Comparison of ENCODE assay signal across 23 cellular contexts in genomic region chr1:164781980-164782379, GRCh38.
DNase-seq lines count a peak whose midpoint lies in the region; ATAC-seq and TF ChIP-seq lines count a peak whose summit lies in the region.
"Had no signal": no experiment of that assay in that cellular context is flagged by ENCODE, and none has a peak within 500 bp of the region (broad histone marks: within the 10 kb centered on the region; RNA-seq: fewer than 3 reads in every experiment).

No MANE protein-coding gene starts in this region.

- CTCF ChIA-PET in SK-N-SH (lab: Yijun Ruan, JAX): no interaction called here

- 59 to 86% (median 75%) methylated on average over 1 of the region's 1 CpG for WGBS in heart left ventricle, 4 donors
- WGBS in adrenal gland, 4 donors: 67 to 97% (median 82%) methylated on average over 1 of the region's 1 CpG
- 75% methylated on average over 1 of the region's 1 CpG; no CpG with 5 or more reads in 1 of the 2 donors for WGBS in transverse colon (ENCODE audit: low coverage in 1 of 2), 2 donors
- WGBS in SK-N-SH (ENCODE audit: low lambda C conversion rate): 100% methylated on average over 1 of the region's 1 CpG

- peaks cover 76% of the 10 kb centered on the region for H3K4me1 Mint-ChIP-seq in nephron progenitor cell
- H3K4me1 Mint-ChIP-seq: activated naive CD8-positive, alpha-beta T cell treated with anti-CD3 and anti-CD28 coated beads, Interleukin-2, amount 50 U/mL, for 24 hours had no signal

- no peaks in the 10 kb centered on the region for H3K79me2 ChIP-seq in SK-N-SH (ENCODE audit: insufficient read depth)

- TF ChIP-seq EP300 in transverse colon (IDR thresholded peaks at IDR 0.05; ENCODE audit: low read depth): no peak
- no peak for TF ChIP-seq EP300 in SK-N-SH (IDR thresholded peaks at IDR 0.05; ENCODE audit: borderline replicate concordance in 1 of 2, low read depth in 1 of 2, low read length in 1 of 2)

- H3K9me2 ChIP-seq in SK-N-SH: no peaks in the 10 kb centered on the region

- no peak for DNase-seq in heart left ventricle
- DNase-seq in cardiac septum (ENCODE audit: low spot score): no peak
- peak in 1 of 7 donors; percentile 48 for DNase-seq in adrenal gland
- DNase-seq in nephron progenitor cell: no peak
- no peak for DNase-seq in transverse colon
- no peak for DNase-seq in stimulated activated CD4-positive, alpha-beta T cell treated with anti-CD3 and anti-CD28 coated beads, Interleukin-15, amount 100 ng/mL, for 24 hours
- DNase-seq in SK-N-SH: no peak
- no peak for DNase-seq in middle frontal gyrus (ENCODE audit: extremely low spot score, low spot score)
- DNase-seq: ACHN; activated CD4-positive, alpha-beta T cell treated with anti-CD3 and anti-CD28 coated beads, Interleukin-2, amount 50 U/mL, for 48 hours; activated CD4-positive, CD25-positive, alpha-beta regulatory T cell; activated gamma-delta T cell; activated naive CD8-positive, alpha-beta T cell treated with anti-CD3 and anti-CD28 coated beads, Interleukin-2, amount 50 U/mL, for 24 hours; immature natural killer cell; NCI-H1417; NCI-H510A treated with DMSO at 0.1 percent for 48 hours; spleen; stimulated activated CD4-positive, alpha-beta T cell treated with anti-CD3 and anti-CD28 coated beads, Interleukin-4, amount 100 ng/mL, for 24 hours had no signal

- H3K27me3 Mint-ChIP-seq in nephron progenitor cell (ENCODE audit: low read depth, poor library complexity): no peaks in the 10 kb centered on the region

- no peak overlapping the region for H3K9ac ChIP-seq in SK-N-SH
- H3K9ac ChIP-seq: BLaER1 had no signal

- H3F3A ChIP-seq in SK-N-SH (replicated peaks; ENCODE audit: insufficient read depth): no peaks in the 10 kb centered on the region

- H3K4me3 ChIP-seq in heart left ventricle (no peak overlapping the region), adrenal gland (no peak overlapping the region), transverse colon (no peak overlapping the region), SK-N-SH (ENCODE audit: low read depth in 2 of 2, low read length in 1 of 2) (no peak overlapping the region)
- H3K4me3 ChIP-seq: BLaER1, hepatocyte, spleen had no signal

- TF ChIP-seq CTCF in heart left ventricle (IDR thresholded peaks at IDR 0.05) (no peak), adrenal gland (IDR thresholded peaks at IDR 0.05) (no peak), nephron progenitor cell (IDR thresholded peaks at IDR 0.05) (no peak), transverse colon (IDR thresholded peaks at IDR 0.05) (no peak), SK-N-SH (IDR thresholded peaks at IDR 0.05) (no peak)

- in situ Hi-C loops in transverse colon (cut with MboI; ENCODE audit: low pct_ligation_motif_present in 1 of 4, low pct_unique_long_range_greater_than_20kb in 1 of 4, low sequenced_read_pairs in 3 of 4): loop anchor here in 3 of 4 donors (10.0 to 25.0 kb wide), 6 partner anchors 145 to 1245 kb away; partner anchors contain the start of gene PBX1 (in 1 of the 3)

- H3K4me2 ChIP-seq in SK-N-SH: no peak overlapping the region
- H3K4me2 ChIP-seq: BLaER1 had no signal

- no peak for ATAC-seq in heart left ventricle
- ATAC-seq: activated naive CD8-positive, alpha-beta T cell treated with anti-CD3 and anti-CD28 coated beads, Interleukin-2, amount 50 U/mL, for 24 hours; left lobe of liver had no signal

- H3K27me3 ChIP-seq in heart left ventricle (no peaks in the 10 kb centered on the region), adrenal gland (no peaks in the 10 kb centered on the region), transverse colon (no peaks in the 10 kb centered on the region), SK-N-SH (ENCODE audit: insufficient read depth) (no peaks in the 10 kb centered on the region)
- H3K27me3 ChIP-seq: BLaER1, hepatocyte, spleen had no signal

- peaks cover 25% of the 10 kb centered on the region for H3K36me3 Mint-ChIP-seq in nephron progenitor cell (ENCODE audit: low read depth)
- H3K36me3 Mint-ChIP-seq: immature natural killer cell had no signal

- H3K4me3 Mint-ChIP-seq in nephron progenitor cell: no peak overlapping the region
- H3K4me3 Mint-ChIP-seq: activated naive CD8-positive, alpha-beta T cell treated with anti-CD3 and anti-CD28 coated beads, Interleukin-2, amount 50 U/mL, for 24 hours; dendritic cell treated with granulocyte-macrophage colony-stimulating factor and Interleukin-4, amounts not matched to agents 40 ng/mL and 50 ng/mL, for 4 days; immature natural killer cell; stimulated activated naive CD8-positive, alpha-beta T cell treated with anti-CD3 and anti-CD28 coated beads, Interleukin-15, Interleukin-2, amounts not matched to agents 100 ng/mL and 50 ng/mL, for 24 hours had no signal

- H3K27ac Mint-ChIP-seq in nephron progenitor cell: peak overlapping the region; percentile 68
- H3K27ac Mint-ChIP-seq: activated naive CD8-positive, alpha-beta T cell treated with anti-CD3 and anti-CD28 coated beads, Interleukin-2, amount 50 U/mL, for 24 hours; dendritic cell treated with granulocyte-macrophage colony-stimulating factor and Interleukin-4, amounts not matched to agents 40 ng/mL and 50 ng/mL, for 4 days; immature natural killer cell; stimulated activated naive CD8-positive, alpha-beta T cell treated with anti-CD3 and anti-CD28 coated beads, Interleukin-15, Interleukin-2, amounts not matched to agents 100 ng/mL and 50 ng/mL, for 24 hours had no signal

- H3K9me3 ChIP-seq in heart left ventricle: no peaks in the 10 kb centered on the region
- H3K9me3 ChIP-seq in adrenal gland (replicated peaks in 1 of 3): no peaks in the 10 kb centered on the region
- no peaks in the 10 kb centered on the region for H3K9me3 ChIP-seq in transverse colon
- no peaks in the 10 kb centered on the region for H3K9me3 ChIP-seq in SK-N-SH
- H3K9me3 ChIP-seq: BLaER1, spleen had no signal

- POLR2A ChIA-PET in SK-N-SH (lab: Yijun Ruan, JAX): no interaction called here

- no peak overlapping the region for H2AFZ ChIP-seq in SK-N-SH (ENCODE audit: low read depth)
- H2AFZ ChIP-seq: hepatocyte had no signal

- H4K20me1 ChIP-seq in SK-N-SH (ENCODE audit: insufficient read depth): no peaks in the 10 kb centered on the region

- peak overlapping the region in 9 of 12 donors; percentile 5 to 80 (median 71) for H3K27ac ChIP-seq in heart left ventricle
- peak overlapping the region in 3 of 5 donors; percentile 30 to 84 (median 48) for H3K27ac ChIP-seq in adrenal gland
- peak overlapping the region; percentile 48 to 61 (median 57) for H3K27ac ChIP-seq in transverse colon
- H3K27ac ChIP-seq in SK-N-SH (ENCODE audit: low read depth in 2 of 2, low read length in 1 of 2): no peak overlapping the region
- H3K27ac ChIP-seq: BLaER1, spleen had no signal

- H3K36me3 ChIP-seq in heart left ventricle (no peaks in the 10 kb centered on the region), adrenal gland (replicated peaks in 1 of 2) (no peaks in the 10 kb centered on the region), transverse colon (no peaks in the 10 kb centered on the region), SK-N-SH (replicated peaks in 1 of 2; ENCODE audit: control insufficient read depth in 1 of 2, insufficient read depth in 2 of 2, low read length in 1 of 2) (no peaks in the 10 kb centered on the region)
- H3K36me3 ChIP-seq: spleen had no signal

- TF ChIP-seq RAD21 in SK-N-SH (IDR thresholded peaks at IDR 0.05; ENCODE audit: low read length): no peak

- TF ChIP-seq POLR2A in heart left ventricle (IDR thresholded peaks at IDR 0.05) (no peak), adrenal gland (IDR thresholded peaks at IDR 0.05) (no peak), transverse colon (IDR thresholded peaks at IDR 0.05) (no peak)

- no peaks in the 10 kb centered on the region for H3K9me3 Mint-ChIP-seq in nephron progenitor cell
- H3K9me3 Mint-ChIP-seq: activated naive CD8-positive, alpha-beta T cell treated with anti-CD3 and anti-CD28 coated beads, Interleukin-2, amount 50 U/mL, for 24 hours; dendritic cell treated with granulocyte-macrophage colony-stimulating factor and Interleukin-4, amounts not matched to agents 40 ng/mL and 50 ng/mL, for 4 days; immature natural killer cell; stimulated activated naive CD8-positive, alpha-beta T cell treated with anti-CD3 and anti-CD28 coated beads, Interleukin-15, Interleukin-2, amounts not matched to agents 100 ng/mL and 50 ng/mL, for 24 hours had no signal

- intact Hi-C loops in heart left ventricle (cut with DNase I) (loop anchor here (5.0 to 10.0 kb wide), 17 partner anchors 65 to 1247 kb away; no protein-coding TSS in a partner anchor), cardiac septum (cut with DNase I) (loop anchor here (5.0 to 10.0 kb wide), 2 partner anchors 145 to 957 kb away; no protein-coding TSS in a partner anchor), adrenal gland (cut with DNase I) (no loop called here), transverse colon (cut with DNase I; ENCODE audit: low total_unique reads) (loop anchor here (5.0 to 10.0 kb wide), 2 partner anchors 77 to 225 kb away; partner anchors contain the start of gene PBX1)

- H3K4me1 ChIP-seq in heart left ventricle (peaks cover 0 to 87% (median 53%) of the 10 kb centered on the region in 12 donors), adrenal gland (replicated peaks in 1 of 2) (peaks cover 17 to 59% of the 10 kb centered on the region in 2 donors), transverse colon (peaks cover 9 to 44% (median 23%) of the 10 kb centered on the region in 4 donors), SK-N-SH (ENCODE audit: control insufficient read depth in 1 of 2, insufficient read depth in 2 of 2, low read depth in 1 of 2, low read length in 1 of 2) (peaks cover 23 to 28% of the 10 kb centered on the region in 2 experiments)
- H3K4me1 ChIP-seq: BLaER1 had no signal

TF ChIP-seq in SK-N-SH, 30 proteins besides CTCF, POLR2A, EP300 and RAD21 (continues in another document):
- TF ChIP-seq FOXM1 (IDR thresholded peaks at IDR 0.05; ENCODE audit: low read depth): no peak
- no peak for TF ChIP-seq ZBTB33 (IDR thresholded peaks at IDR 0.05; ENCODE audit: borderline replicate concordance, low read depth)
- no peak for TF ChIP-seq SIN3A (IDR thresholded peaks at IDR 0.05; ENCODE audit: borderline replicate concordance, low read depth, low read length)
- no peak for TF ChIP-seq POLR2AphosphoS5 (IDR thresholded peaks at IDR 0.05; ENCODE audit: low read depth, low read length)
- no peak for TF ChIP-seq MEF2A (IDR thresholded peaks at IDR 0.05; ENCODE audit: borderline replicate concordance, low read depth)

Comparison
In these comparisons a context has a peak if more than half of its experiments do, and no peak if none do; other contexts are left out.
1. H3K27ac ChIP-seq: peak in heart left ventricle (9 of 12), adrenal gland (3 of 5) and transverse colon (4 of 4); none in SK-N-SH (0 of 2).
2. intact Hi-C loops: an anchor here in heart left ventricle (5.0 to 10.0 kb wide), cardiac septum (5.0 to 10.0 kb wide) and transverse colon (5.0 to 10.0 kb wide); none called in adrenal gland.